Comparison of ENCODE assay signal across 17 cellular contexts in the genomic region with DNA sequence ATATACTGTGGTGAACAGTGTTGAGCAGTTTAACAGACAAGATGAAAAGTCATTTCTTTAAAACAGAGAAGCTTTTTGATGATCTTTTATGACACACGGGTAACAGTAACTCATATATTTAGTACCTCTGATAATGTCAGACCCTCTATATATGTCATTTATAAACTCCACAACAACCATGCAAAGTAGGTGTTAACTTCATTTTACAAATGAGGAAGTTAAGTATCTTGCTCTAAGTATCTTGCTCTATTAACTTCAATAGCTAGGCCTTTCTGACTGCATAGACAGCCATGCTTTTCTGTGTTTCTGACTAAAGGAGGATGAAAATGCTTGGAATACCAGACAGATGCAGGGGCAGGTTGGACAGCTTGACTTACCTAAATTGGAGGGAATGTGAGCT. TPM values are rescaled to one million over a fixed set of nuclear protein-coding genes. Genes with fewer than 3 reads are reported as not detected.
DNase-seq lines count a peak whose midpoint lies in the region; ATAC-seq and TF ChIP-seq lines count a peak whose summit lies in the region.
"Had no signal": no experiment of that assay in that cellular context is flagged by ENCODE, and none has a peak within 500 bp of the region (broad histone marks: within the 10 kb centered on the region; RNA-seq: fewer than 3 reads in every experiment).

No MANE protein-coding gene starts in this region.

- no peaks in the 10 kb centered on the region for H3K27me3 Mint-ChIP-seq in activated CD4-positive, alpha-beta T cell treated with anti-CD3 and anti-CD28 coated beads for 36 hours
- no peaks in the 10 kb centered on the region for H3K27me3 Mint-ChIP-seq in activated T-helper 17 cell treated with anti-CD3 and anti-CD28 coated beads, Interleukin-2, amount 50 U/mL, for 72 hours
- H3K27me3 Mint-ChIP-seq in neural crest cell (ENCODE audit: low read depth) = no peaks in the 10 kb centered on the region
- H3K27me3 Mint-ChIP-seq in activated CD4-positive, alpha-beta memory T cell treated with anti-CD3 and anti-CD28 coated beads for 36 hours = no peaks in the 10 kb centered on the region
- H3K27me3 Mint-ChIP-seq: stimulated activated naive CD8-positive, alpha-beta T cell treated with anti-CD3 and anti-CD28 coated beads, Interleukin-15, amount 100 ng/mL, for 72 hours had no signal

- CTCF ChIA-PET in activated CD4-positive, alpha-beta T cell treated with anti-CD3 and anti-CD28 coated beads for 36 hours (lab: Charles Lee) = interaction anchor here (0.6 to 6.2 kb wide), 3 partner anchors 46 to 1613 kb away, joined by 3 to 76 read pairs (median 3); partner anchors contain the start of gene MYORG
- CTCF ChIA-PET in activated CD4-positive, alpha-beta memory T cell treated with anti-CD3 and anti-CD28 coated beads for 36 hours (lab: Charles Lee) = interaction anchor here (1.0 to 6.5 kb wide), 3 partner anchors 46 to 260 kb away, joined by 3 to 68 read pairs (median 3); partner anchors contain the start of gene MYORG

- intact Hi-C loops in activated CD4-positive, alpha-beta T cell treated with anti-CD3 and anti-CD28 coated beads for 36 hours (cut with DNase I, micrococcal nuclease) = no loop called here
- intact Hi-C loops in activated CD4-positive, alpha-beta memory T cell treated with anti-CD3 and anti-CD28 coated beads for 36 hours (cut with micrococcal nuclease) = no loop called here

- peaks cover 3% of the 10 kb centered on the region for H3K36me3 Mint-ChIP-seq in activated CD4-positive, alpha-beta T cell treated with anti-CD3 and anti-CD28 coated beads for 36 hours (ENCODE audit: low read depth)
- H3K36me3 Mint-ChIP-seq in activated T-helper 17 cell treated with anti-CD3 and anti-CD28 coated beads, Interleukin-2, amount 50 U/mL, for 72 hours (ENCODE audit: low read depth) = peaks cover 16% of the 10 kb centered on the region
- H3K36me3 Mint-ChIP-seq in neural crest cell (ENCODE audit: low read depth) = no peaks in the 10 kb centered on the region
- H3K36me3 Mint-ChIP-seq in activated CD4-positive, alpha-beta memory T cell treated with anti-CD3 and anti-CD28 coated beads for 36 hours = no peaks in the 10 kb centered on the region

- ATAC-seq in activated CD4-positive, alpha-beta T cell treated with anti-CD3 and anti-CD28 coated beads for 36 hours = no peak
- no peak for ATAC-seq in activated T-helper 17 cell treated with anti-CD3 and anti-CD28 coated beads, Interleukin-2, amount 50 U/mL, for 72 hours (replicated peaks)
- ATAC-seq: stimulated activated naive CD8-positive, alpha-beta T cell treated with anti-CD3 and anti-CD28 coated beads, Interleukin-15, amount 100 ng/mL, for 72 hours had no signal

- H3K27ac Mint-ChIP-seq in activated CD4-positive, alpha-beta T cell treated with anti-CD3 and anti-CD28 coated beads for 36 hours = no peak overlapping the region
- no peak overlapping the region for H3K27ac Mint-ChIP-seq in activated T-helper 17 cell treated with anti-CD3 and anti-CD28 coated beads, Interleukin-2, amount 50 U/mL, for 72 hours
- H3K27ac Mint-ChIP-seq in neural crest cell (ENCODE audit: unreplicated experiment) = no peak overlapping the region
- H3K27ac Mint-ChIP-seq in activated CD4-positive, alpha-beta memory T cell treated with anti-CD3 and anti-CD28 coated beads for 36 hours = no peak overlapping the region
- H3K27ac Mint-ChIP-seq: CD14-positive monocyte; stimulated activated naive CD8-positive, alpha-beta T cell treated with anti-CD3 and anti-CD28 coated beads, Interleukin-15, amount 100 ng/mL, for 72 hours had no signal

- POLR2A ChIA-PET in activated CD4-positive, alpha-beta T cell treated with anti-CD3 and anti-CD28 coated beads for 36 hours (lab: Charles Lee) = interaction anchor here (0.7 kb wide), 1 partner anchor 53 kb away, joined by 3 read pairs; no protein-coding TSS in a partner anchor
- POLR2A ChIA-PET in activated CD4-positive, alpha-beta memory T cell treated with anti-CD3 and anti-CD28 coated beads for 36 hours (lab: Charles Lee) = interaction anchor here (0.6 kb wide), 1 partner anchor 126 kb away, joined by 4 read pairs; no protein-coding TSS in a partner anchor

- no peak for DNase-seq in activated CD4-positive, alpha-beta T cell treated with anti-CD3 and anti-CD28 coated beads for 36 hours
- DNase-seq in activated CD4-positive, alpha-beta T cell treated with anti-CD3 and anti-CD28 coated beads, Interleukin-2, amount 50 U/mL, for 1 hour = no peak
- DNase-seq in NAMALWA (ENCODE audit: low spot score) (peak; percentile 52), neural crest cell (ENCODE audit: low read depth, low spot score) (no peak), HuH-7 (ENCODE audit: low spot score) (no peak), NCI-H526 (lab: John Stamatoyannopoulos, UW) (no peak)
- no peak for DNase-seq in activated CD4-positive, alpha-beta memory T cell treated with anti-CD3 and anti-CD28 coated beads for 36 hours
- DNase-seq: activated effector memory CD4-positive, alpha-beta T cell treated with anti-CD3 and anti-CD28 coated beads, Interleukin-2, amount 50 U/mL, for 16 hours; cortex of kidney; NCI-H1092; NCI-H2081 treated with DMSO at 0.1 percent for 48 hours; NCI-H69; stimulated activated CD4-positive, alpha-beta T cell treated with anti-CD3 and anti-CD28 coated beads, Interleukin-12 subunit alpha, Interleukin-12 subunit beta, amount 100 ng/mL, for 4 hours; stimulated activated naive CD8-positive, alpha-beta T cell treated with anti-CD3 and anti-CD28 coated beads, Interleukin-15, amount 100 ng/mL, for 72 hours; T1000 had no signal

- no peaks in the 10 kb centered on the region for H3K9me3 Mint-ChIP-seq in activated CD4-positive, alpha-beta T cell treated with anti-CD3 and anti-CD28 coated beads for 36 hours (ENCODE audit: low read depth)
- H3K9me3 Mint-ChIP-seq in activated T-helper 17 cell treated with anti-CD3 and anti-CD28 coated beads, Interleukin-2, amount 50 U/mL, for 72 hours = no peaks in the 10 kb centered on the region
- H3K9me3 Mint-ChIP-seq in neural crest cell = no peaks in the 10 kb centered on the region
- no peaks in the 10 kb centered on the region for H3K9me3 Mint-ChIP-seq in activated CD4-positive, alpha-beta memory T cell treated with anti-CD3 and anti-CD28 coated beads for 36 hours
- H3K9me3 Mint-ChIP-seq: CD14-positive monocyte; stimulated activated naive CD8-positive, alpha-beta T cell treated with anti-CD3 and anti-CD28 coated beads, Interleukin-15, amount 100 ng/mL, for 72 hours had no signal

- peaks cover 48% of the 10 kb centered on the region for H3K4me1 Mint-ChIP-seq in activated CD4-positive, alpha-beta T cell treated with anti-CD3 and anti-CD28 coated beads for 36 hours
- peaks cover 18% of the 10 kb centered on the region for H3K4me1 Mint-ChIP-seq in activated T-helper 17 cell treated with anti-CD3 and anti-CD28 coated beads, Interleukin-2, amount 50 U/mL, for 72 hours
- peaks cover 64% of the 10 kb centered on the region for H3K4me1 Mint-ChIP-seq in neural crest cell
- peaks cover 44% of the 10 kb centered on the region for H3K4me1 Mint-ChIP-seq in activated CD4-positive, alpha-beta memory T cell treated with anti-CD3 and anti-CD28 coated beads for 36 hours (ENCODE audit: low read depth)

- H3K4me3 Mint-ChIP-seq in activated CD4-positive, alpha-beta T cell treated with anti-CD3 and anti-CD28 coated beads for 36 hours = peak overlapping the region; percentile 15
- peak overlapping the region; percentile 3 for H3K4me3 Mint-ChIP-seq in activated T-helper 17 cell treated with anti-CD3 and anti-CD28 coated beads, Interleukin-2, amount 50 U/mL, for 72 hours
- peak overlapping the region; percentile 14 for H3K4me3 Mint-ChIP-seq in neural crest cell
- no peak overlapping the region for H3K4me3 Mint-ChIP-seq in activated CD4-positive, alpha-beta memory T cell treated with anti-CD3 and anti-CD28 coated beads for 36 hours
- H3K4me3 Mint-ChIP-seq: CD14-positive monocyte had no signal

- TF ChIP-seq CTCF in neural crest cell (conservative IDR thresholded peaks at IDR 0.05) = no peak

RNA-seq across cellular contexts. Expression of gene NUDT2, which starts 1.8 kb away (rescaled TPM):
- total RNA-seq in activated CD4-positive, alpha-beta T cell treated with anti-CD3 and anti-CD28 coated beads for 36 hours = 10 to 100 TPM; 14.9 to 22.9 TPM
- total RNA-seq in activated T-helper 17 cell treated with anti-CD3 and anti-CD28 coated beads, Interleukin-2, amount 50 U/mL, for 72 hours = 10 to 100 TPM; 31.2 to 34.9 TPM
- 17.8 and 19.8 TPM in 2 replicates for total RNA-seq in neural crest cell
- total RNA-seq in activated CD4-positive, alpha-beta memory T cell treated with anti-CD3 and anti-CD28 coated beads for 36 hours = 10 to 100 TPM; 42.4 to 43.3 TPM

RNA-seq across cellular contexts. Expression of gene KIF24, which starts 2.1 kb away (rescaled TPM):
- total RNA-seq in activated CD4-positive, alpha-beta T cell treated with anti-CD3 and anti-CD28 coated beads for 36 hours = 1 to 10 TPM; 5.9 to 7.7 TPM
- total RNA-seq in activated T-helper 17 cell treated with anti-CD3 and anti-CD28 coated beads, Interleukin-2, amount 50 U/mL, for 72 hours = 1 to 10 TPM; 4.9 to 7.1 TPM
- total RNA-seq in neural crest cell = 12.3 and 13.8 TPM in 2 replicates
- total RNA-seq in activated CD4-positive, alpha-beta memory T cell treated with anti-CD3 and anti-CD28 coated beads for 36 hours = 1 to 10 TPM; 5.6 to 5.7 TPM

RNA-seq across cellular contexts. Expression of gene MYORG, which starts 45.5 kb away (rescaled TPM):
- total RNA-seq in activated CD4-positive, alpha-beta T cell treated with anti-CD3 and anti-CD28 coated beads for 36 hours = 1 to 10 TPM; 2.2 to 2.3 TPM
- total RNA-seq in activated T-helper 17 cell treated with anti-CD3 and anti-CD28 coated beads, Interleukin-2, amount 50 U/mL, for 72 hours = 1 to 10 TPM; 1.6 to 3.5 TPM
- total RNA-seq in neural crest cell = 1.7 and 2.0 TPM in 2 replicates
- 1 to 10 TPM; 1.9 to 2.9 TPM for total RNA-seq in activated CD4-positive, alpha-beta memory T cell treated with anti-CD3 and anti-CD28 coated beads for 36 hours
